Comparison of ENCODE assay signal across 9 cellular contexts in genomic region chr17:48724241-48725004, GRCh38. TPM values are rescaled to one million over a fixed set of nuclear protein-coding genes. Genes with fewer than 3 reads are reported as not detected.
DNase-seq lines count a peak whose midpoint lies in the region; ATAC-seq, FAIRE-seq and TF ChIP-seq lines count a peak whose summit lies in the region.
"Had no signal": no experiment of that assay in that cellular context is flagged by ENCODE, and none has a peak within 500 bp of the region (broad histone marks: within the 10 kb centered on the region; RNA-seq: fewer than 3 reads in every experiment).

No MANE protein-coding gene starts in this region.

- 10% methylated on average over 32 of the region's 32 CpGs for WGBS in pancreas, 2 donors

- intact Hi-C loops in Calu3 (cut with micrococcal nuclease; ENCODE audit: unreplicated experiment): loop anchor here (1.0 to 2.0 kb wide), 3 partner anchors 46 to 155 kb away; no protein-coding TSS in a partner anchor
- intact Hi-C loops in pancreas (cut with DNase I): loop anchor here in 2 of 3 donors (5.0 to 10.0 kb wide), 3 partner anchors 63 to 310 kb away; no protein-coding TSS in a partner anchor

- H3K4me3 ChIP-seq in Jurkat, Clone E6-1 (ENCODE audit: low read length): no peak overlapping the region
- no peak overlapping the region for H3K4me3 ChIP-seq in pancreas
- peak overlapping the region; percentile 53 for H3K4me3 ChIP-seq in thoracic aorta

- peaks cover 21% of the 10 kb centered on the region for H3K4me1 Mint-ChIP-seq in Calu3 (ENCODE audit: low read depth, unreplicated experiment)

- H3K9me3 ChIP-seq in pancreas: no peaks in the 10 kb centered on the region
- H3K9me3 ChIP-seq in thoracic aorta: no peaks in the 10 kb centered on the region

- H3K4me3 Mint-ChIP-seq in Calu3 (ENCODE audit: low read depth, unreplicated experiment): peak overlapping the region; percentile 34

- peaks cover 14% of the 10 kb centered on the region for H3K36me3 Mint-ChIP-seq in Calu3 (ENCODE audit: insufficient read depth, unreplicated experiment)

- H3K27ac ChIP-seq in pancreas (no peak overlapping the region), thoracic aorta (no peak overlapping the region)

- H3K27me3 Mint-ChIP-seq in Calu3 (ENCODE audit: unreplicated experiment): peaks cover 45% of the 10 kb centered on the region

- H3K4me1 ChIP-seq in pancreas (peaks cover 0 to 5% (median 0%) of the 10 kb centered on the region in 3 donors), thoracic aorta (ENCODE audit: control insufficient read depth in 1 of 2, low read depth in 2 of 2) (peaks cover 6 to 35% of the 10 kb centered on the region in 2 donors)

- no peaks in the 10 kb centered on the region for H3K9me3 Mint-ChIP-seq in Calu3 (ENCODE audit: low read depth, unreplicated experiment)

- H3K27me3 ChIP-seq in pancreas (peaks cover 8 to 81% (median 26%) of the 10 kb centered on the region in 4 donors), thoracic aorta (replicated peaks; ENCODE audit: insufficient read depth) (peaks cover 74% of the 10 kb centered on the region)

- H3K27ac Mint-ChIP-seq in Calu3 (ENCODE audit: unreplicated experiment): no peak overlapping the region

- DNase-seq in Calu3: peak; percentile 96
- DNase-seq in Jurkat, Clone E6-1 (ENCODE audit: low read depth, low spot score): peak; percentile 32
- peak; percentile 38 for DNase-seq in SHP77 treated with DMSO at 0.1 percent for 48 hours (lab: John Stamatoyannopoulos, UW)
- peak; percentile 51 for DNase-seq in activated effector memory CD4-positive, alpha-beta T cell treated with Interleukin-2 at 50 U/mL for 16 hours
- peak; percentile 68 for DNase-seq in foreskin melanocyte
- peak; percentile 72 to 95 (median 86) for DNase-seq in pancreas
- DNase-seq in thoracic aorta (ENCODE audit: low spot score): peak; percentile 40

- FAIRE-seq in pancreas (lab: Jason Lieb, UNC): no peak

- TF ChIP-seq CTCF in Calu3 (IDR thresholded peaks at IDR 0.05; ENCODE audit: unreplicated experiment) (peak; percentile 94), pancreas (IDR thresholded peaks at IDR 0.05) (peak in 3 of 4 donors; percentile 61), thoracic aorta (IDR thresholded peaks at IDR 0.05) (peak; percentile 63)

- no peaks in the 10 kb centered on the region for H3K36me3 ChIP-seq in pancreas
- H3K36me3 ChIP-seq in thoracic aorta: no peaks in the 10 kb centered on the region

- CTCF ChIA-PET in Calu3 (lab: Charles Lee): interaction anchor here (0.5 to 3.9 kb wide), 23 partner anchors 10 to 377 kb away, joined by 3 to 82 read pairs (median 6); partner anchors contain the start of genes ATP5MC1 and IGF2BP1

- ATAC-seq in pancreas (peak; percentile 82 to 94 (median 92)), thoracic aorta (ENCODE audit: insufficient number of reproducible peaks, low FRiP score, low read depth) (no peak), HG03196 (IDR thresholded peaks at IDR 0.05; ENCODE audit: unreplicated experiment) (no peak)

- no TSS peak for BruUV-seq in Calu3 (replicated peaks; lab: Mats Ljungman, UMichigan)

RNA-seq across cellular contexts. Expression of gene PRAC2, which starts 1.4 kb away (rescaled TPM):
- total RNA-seq in Calu3 (2022): not detected in 2 replicates
- not detected for polyA plus RNA-seq in Jurkat, Clone E6-1 (2012; ENCODE audit: insufficient read depth, insufficient read length)
- total RNA-seq in pancreas: not detected
- not detected for polyA plus RNA-seq in pancreas
- not detected for total RNA-seq in thoracic aorta
- total RNA-seq: activated CD8-positive, alpha-beta memory T cell treated with anti-CD3 and anti-CD28 coated beads for 36 hours had no signal

RNA-seq across cellular contexts. Expression of gene PRAC1, which starts 2.1 kb away (rescaled TPM):
- total RNA-seq in Calu3 (2022) (not detected in 2 replicates), pancreas (not detected), thoracic aorta (not detected)
- polyA plus RNA-seq in Jurkat, Clone E6-1 (2012; ENCODE audit: insufficient read depth, insufficient read length): not detected
- not detected for polyA plus RNA-seq in pancreas
- total RNA-seq: activated CD8-positive, alpha-beta memory T cell treated with anti-CD3 and anti-CD28 coated beads for 36 hours had no signal

RNA-seq across cellular contexts. Expression of gene HOXB13, which starts 4.1 kb away (rescaled TPM):
- total RNA-seq in Calu3 (2022) (1.1 and 1.9 TPM in 2 replicates), pancreas (under 1 TPM in 1 of 6 donors, not detected in 5; 0.06 TPM), thoracic aorta (not detected)
- 1.9 TPM for polyA plus RNA-seq in Jurkat, Clone E6-1 (2012; ENCODE audit: insufficient read depth, insufficient read length)
- polyA plus RNA-seq in pancreas: not detected
- total RNA-seq: activated CD8-positive, alpha-beta memory T cell treated with anti-CD3 and anti-CD28 coated beads for 36 hours had no signal

Comparison
In these comparisons a context has a peak if more than half of its experiments do, and no peak if none do; other contexts are left out.
1. DNase-seq: peak in every context shown above with its lines; median percentile 96 in Calu3; 86 in pancreas; 68 in foreskin melanocyte; 51 in activated effector memory CD4-positive, alpha-beta T cell treated with Interleukin-2 at 50 U/mL for 16 hours; 40 in thoracic aorta; 38 in SHP77 treated with DMSO at 0.1 percent for 48 hours; 32 in Jurkat, Clone E6-1.
2. ATAC-seq: peak in pancreas (4 of 4); none in thoracic aorta (single experiment) and HG03196 (single experiment).
3. Peak in every context shown above with its lines, with median percentiles within 50 percentile points of each other: CTCF ChIP-seq.